Comparison of ENCODE assay signal across 27 cellular contexts in genomic region chr1:13435456-13435855, GRCh38. TPM values are rescaled to one million over a fixed set of nuclear protein-coding genes. Genes with fewer than 3 reads are reported as not detected.
DNase-seq lines count a peak whose midpoint lies in the region; ATAC-seq, FAIRE-seq and TF ChIP-seq lines count a peak whose summit lies in the region.
"Had no signal": no experiment of that assay in that cellular context is flagged by ENCODE, and none has a peak within 500 bp of the region (broad histone marks: within the 10 kb centered on the region; RNA-seq: fewer than 3 reads in every experiment).

No MANE protein-coding gene starts in this region.

- H3K27ac Mint-ChIP-seq in endothelial cell (ENCODE audit: unreplicated experiment): no peak overlapping the region
- H3K27ac Mint-ChIP-seq: CD4-positive, CD25-positive, alpha-beta regulatory T cell; CD8-positive, alpha-beta memory T cell; HFFc6 had no signal

- H3K4me3 ChIP-seq in HEK293 (ENCODE audit: low read depth, low read length): no peak overlapping the region
- no peak overlapping the region for H3K4me3 ChIP-seq in K562
- no peak overlapping the region for H3K4me3 ChIP-seq in gastrocnemius medialis
- no peak overlapping the region for H3K4me3 ChIP-seq in HepG2 (replicated peaks in 1 of 3; ENCODE audit: insufficient read depth in 1 of 3, low read depth in 2 of 3, low read length in 3 of 3)
- H3K4me3 ChIP-seq: GM23248, HAP-1 had no signal

- H3K4me3 Mint-ChIP-seq in endothelial cell (ENCODE audit: unreplicated experiment): no peak overlapping the region
- H3K4me3 Mint-ChIP-seq: CD4-positive, CD25-positive, alpha-beta regulatory T cell; CD8-positive, alpha-beta memory T cell; HFFc6 had no signal

- peaks cover 2% of the 10 kb centered on the region for H3K27me3 Mint-ChIP-seq in endothelial cell (ENCODE audit: unreplicated experiment)
- H3K27me3 Mint-ChIP-seq: CD4-positive, CD25-positive, alpha-beta regulatory T cell had no signal

- TF ChIP-seq EP300 in K562 (IDR thresholded peaks at IDR 0.05; ENCODE audit: low read length) (no peak), HepG2 (IDR thresholded peaks at IDR 0.05; ENCODE audit: low read depth in 2 of 2, low read length in 2 of 2) (no peak), HepG2 (CRISPR knock-in tag; IDR thresholded peaks at IDR 0.05; ENCODE audit: borderline replicate concordance) (no peak)

- DNase-seq in HEK293T (ENCODE audit: extremely low spot score) (no peak), K562 (ENCODE audit: extremely low read depth in 1 of 4, low spot score in 3 of 4) (no peak), gastrocnemius medialis (no peak), endothelial cell (ENCODE audit: low spot score) (no peak), SKM-1 (lab: John Stamatoyannopoulos, UW; ENCODE audit: unreplicated experiment) (no peak), HepG2 (ENCODE audit: low spot score) (no peak)
- DNase-seq: ACHN; BE2C; C1 segment of cervical spinal cord; CD4-positive, CD25-positive, alpha-beta regulatory T cell; CD8-positive, alpha-beta memory T cell; COR-L47; DMS153; DMS79; GDM1; GM23248; HFFc6; IMR-90; KBM-7 had no signal

- POLR2A ChIA-PET in HEK293 (lab: Yijun Ruan, JAX) (interaction anchor here (0.7 kb wide), 1 partner anchor 9 kb away, joined by 3 read pairs; no protein-coding TSS in a partner anchor), HEK293T (lab: Yijun Ruan, JAX) (no interaction called here), K562 (lab: Yijun Ruan, JAX) (no interaction called here), HepG2 (lab: Yijun Ruan, JAX) (no interaction called here)

- no peak for FAIRE-seq in K562 (lab: Jason Lieb, UNC)
- no peak for FAIRE-seq in HepG2 (lab: Jason Lieb, UNC)
- FAIRE-seq: A204.1, GM12892, GM18507 had no signal

- H3K27ac ChIP-seq in HEK293 (ENCODE audit: extremely low read depth, low read depth, low read length): no peak overlapping the region
- no peak overlapping the region for H3K27ac ChIP-seq in K562 (ENCODE audit: extremely low read depth, low read depth, low read length)
- no peak overlapping the region for H3K27ac ChIP-seq in gastrocnemius medialis
- no peak overlapping the region for H3K27ac ChIP-seq in HepG2 (ENCODE audit: extremely low read length, insufficient read depth, low read length)
- H3K27ac ChIP-seq: GM23248 had no signal

- WGBS in K562 (ENCODE audit: insufficient coverage, low coverage, missing lambda C conversion rate): 0% methylated on average over 3 of the region's 3 CpGs
- WGBS in HepG2 (ENCODE audit: low lambda C conversion rate): 35% methylated on average over 3 of the region's 3 CpGs

- CTCF ChIA-PET in HEK293 (lab: Yijun Ruan, JAX) (interaction anchor here (0.6 to 1.1 kb wide), 4 partner anchors 325 to 776 kb away, joined by 3 to 4 read pairs (median 3); no protein-coding TSS in a partner anchor), HEK293T (lab: Yijun Ruan, JAX) (interaction anchor here (0.6 to 0.7 kb wide), 2 partner anchors 21 to 323 kb away, joined by 3 to 5 read pairs; no protein-coding TSS in a partner anchor), K562 (lab: Yijun Ruan, JAX; ENCODE audit: low intra/inter-chr PET ratio) (interaction anchor here (0.6 kb wide), 1 partner anchor 245 kb away, joined by 4 read pairs; no protein-coding TSS in a partner anchor), HepG2 (lab: Yijun Ruan, JAX; ENCODE audit: low intra/inter-chr PET ratio, low total read pairs) (no interaction called here)

- BruUV-seq in K562 (replicated peaks; lab: Mats Ljungman, UMichigan): no TSS peak
- BruUV-seq in HepG2 (replicated peaks; lab: Mats Ljungman, UMichigan): no TSS peak

- H4K20me1 ChIP-seq in K562 (replicated peaks; ENCODE audit: control insufficient read depth, insufficient read depth, low read length): no peaks in the 10 kb centered on the region
- no peaks in the 10 kb centered on the region for H4K20me1 ChIP-seq in HepG2 (ENCODE audit: insufficient read depth, low read length)

- H3K79me2 ChIP-seq in K562 (ENCODE audit: control insufficient read depth, insufficient read depth, low read length) (no peaks in the 10 kb centered on the region), HepG2 (ENCODE audit: insufficient read depth, low read length) (no peaks in the 10 kb centered on the region)

- TF ChIP-seq RAD21 in K562 (CRISPR knock-in tag; conservative IDR thresholded peaks at IDR 0.05 in 1 of 2, IDR thresholded peaks at IDR 0.05 in 1 of 2) (no peak), HepG2 (CRISPR knock-in tag; IDR thresholded peaks at IDR 0.05) (no peak)

- H3K27me3 ChIP-seq in K562 (ENCODE audit: control insufficient read depth in 2 of 2, insufficient read depth in 2 of 2, low read length in 2 of 2) (peaks cover 0 to 24% of the 10 kb centered on the region in 2 experiments; a peak in 3 of 5 replicates), gastrocnemius medialis (no peaks in the 10 kb centered on the region), HepG2 (ENCODE audit: control insufficient read depth in 1 of 2, insufficient read depth in 2 of 2, low read length in 2 of 2) (peaks cover 0 to 9% of the 10 kb centered on the region in 2 experiments; a peak in 1 of 5 replicates)
- H3K27me3 ChIP-seq: BE2C had no signal

- TF ChIP-seq CTCF in HEK293 (tag by site-specific recombination; IDR thresholded peaks at IDR 0.05) (no peak), K562 (IDR thresholded peaks at IDR 0.05 in 2 of 3, conservative IDR thresholded peaks at IDR 0.05 in 1 of 3; ENCODE audit: insufficient read depth in 2 of 3, low read depth in 1 of 3, low read length in 3 of 3) (no peak), gastrocnemius medialis (IDR thresholded peaks at IDR 0.05 in 4 of 5, conservative IDR thresholded peaks at IDR 0.05 in 1 of 5) (no peak), endothelial cell (IDR thresholded peaks at IDR 0.05; ENCODE audit: unreplicated experiment) (no peak), HepG2 (CRISPR knock-in tag; IDR thresholded peaks at IDR 0.05) (no peak)

- intact Hi-C loops in K562 (cut with micrococcal nuclease): no loop called here
- intact Hi-C loops in gastrocnemius medialis (cut with DNase I; ENCODE audit: low total_unique reads): no loop called here
- intact Hi-C loops in HepG2 (cut with micrococcal nuclease; ENCODE audit: unreplicated experiment): no loop called here

- TF ChIP-seq POLR2A in K562 (conservative IDR thresholded peaks at IDR 0.05): no peak
- TF ChIP-seq POLR2A in gastrocnemius medialis (IDR thresholded peaks at IDR 0.05): no peak
- TF ChIP-seq POLR2A in HepG2 (IDR thresholded peaks at IDR 0.05; ENCODE audit: insufficient read depth in 1 of 2, low read depth in 2 of 2, low read length in 2 of 2): no peak

- H3K4me2 ChIP-seq in K562 (ENCODE audit: insufficient read depth, low read length): no peak overlapping the region
- no peak overlapping the region for H3K4me2 ChIP-seq in HepG2 (ENCODE audit: low read depth, low read length)

- H3K9me3 ChIP-seq in HEK293 (ENCODE audit: control insufficient read depth, insufficient read depth, low read depth, low read length): no peaks in the 10 kb centered on the region
- no peaks in the 10 kb centered on the region for H3K9me3 ChIP-seq in K562 (replicated peaks; ENCODE audit: control insufficient read depth, insufficient read depth, low read depth, low read length)
- no peaks in the 10 kb centered on the region for H3K9me3 ChIP-seq in gastrocnemius medialis
- H3K9me3 ChIP-seq in HepG2 (ENCODE audit: low read length): no peaks in the 10 kb centered on the region
- H3K9me3 ChIP-seq: BE2C, HAP-1 had no signal

- ATAC-seq in K562 (no peak), gastrocnemius medialis (peak; percentile 68 to 82), HepG2 (no peak)

- no peak overlapping the region for H2AFZ ChIP-seq in K562 (ENCODE audit: low read depth, low read length)
- H2AFZ ChIP-seq in HepG2 (ENCODE audit: low read length): no peak overlapping the region
- H2AFZ ChIP-seq: GM23248 had no signal

- no peaks in the 10 kb centered on the region for H3K4me1 Mint-ChIP-seq in endothelial cell (ENCODE audit: unreplicated experiment)
- H3K4me1 Mint-ChIP-seq: CD4-positive, CD25-positive, alpha-beta regulatory T cell; CD8-positive, alpha-beta memory T cell had no signal

- in situ Hi-C loops in K562 (cut with MboI) (no loop called here), gastrocnemius medialis (cut with MboI; ENCODE audit: low sequenced_read_pairs in 4 of 4) (no loop called here), HepG2 (cut with HindIII; ENCODE audit: extremely low pct_ligation_motif_present, low pct_unique_long_range_greater_than_20kb) (no loop called here)

- peaks cover 32% of the 10 kb centered on the region for H3K9me3 Mint-ChIP-seq in endothelial cell (ENCODE audit: unreplicated experiment)

- no peaks in the 10 kb centered on the region for H3K9me1 ChIP-seq in K562 (ENCODE audit: control insufficient read depth, insufficient read depth, low read length)

- no peaks in the 10 kb centered on the region for H3K4me1 ChIP-seq in HEK293 (ENCODE audit: control insufficient read depth, insufficient read depth, low read length)
- peaks cover 0 to 4% of the 10 kb centered on the region in 2 experiments; a peak in 1 of 5 replicates for H3K4me1 ChIP-seq in K562 (replicated peaks in 1 of 2; ENCODE audit: control insufficient read depth in 2 of 2, insufficient read depth in 2 of 2, low read length in 2 of 2)
- peaks cover 8 to 21% of the 10 kb centered on the region in 2 donors for H3K4me1 ChIP-seq in gastrocnemius medialis
- no peaks in the 10 kb centered on the region for H3K4me1 ChIP-seq in HepG2 (ENCODE audit: insufficient read depth, low read length)
- H3K4me1 ChIP-seq: BE2C, HAP-1 had no signal

- H3K36me3 ChIP-seq in HEK293 (ENCODE audit: control insufficient read depth in 2 of 2, insufficient read depth in 1 of 2, low read length in 2 of 2) (no peaks in the 10 kb centered on the region), K562 (ENCODE audit: control insufficient read depth, insufficient read depth, low read length) (no peaks in the 10 kb centered on the region), gastrocnemius medialis (no peaks in the 10 kb centered on the region), HepG2 (replicated peaks in 1 of 2; ENCODE audit: control insufficient read depth in 1 of 2, insufficient read depth in 2 of 2, low read length in 2 of 2) (no peaks in the 10 kb centered on the region)
- H3K36me3 ChIP-seq: BE2C, HAP-1 had no signal

- H3K9ac ChIP-seq in K562 (ENCODE audit: insufficient read depth in 1 of 2, low read depth in 2 of 2, low read length in 2 of 2): no peak overlapping the region
- H3K9ac ChIP-seq in HepG2 (ENCODE audit: insufficient read depth, low read depth, low read length): no peak overlapping the region
- H3K9ac ChIP-seq: GM23248 had no signal

- H3K36me3 Mint-ChIP-seq in endothelial cell (ENCODE audit: low read depth, unreplicated experiment): peaks cover 10% of the 10 kb centered on the region
- H3K36me3 Mint-ChIP-seq: CD4-positive, CD25-positive, alpha-beta regulatory T cell; CD8-positive, alpha-beta memory T cell had no signal

RNA-seq across cellular contexts. Expression of gene PRAMEF20, which starts 25.2 kb away (rescaled TPM):
- not detected in 2 replicates for total RNA-seq in K562 (2011; cell fraction: chromatin; rRNA removed; ENCODE audit: low replicate concordance)
- total RNA-seq in K562 (2011; cell fraction: nucleolus; rRNA removed): not detected in 2 replicates
- total RNA-seq in K562 (2011; cell fraction: nucleoplasm; rRNA removed): not detected in 2 replicates
- total RNA-seq in K562 (2014; rRNA removed) (not detected in 2 replicates), K562 (2014; rRNA removed; fragmentation: Illumina TruSeq; extraction: Trizol) (not detected in 2 replicates), K562 (2015; rRNA removed; fragmentation: Illumina TruSeq; extraction: Trizol) (not detected in 2 replicates), K562 (2021) (not detected in 2 replicates), gastrocnemius medialis (not detected), endothelial cell (ENCODE audit: unreplicated experiment) (not detected), HepG2 (2016; rRNA removed; fragmentation: Illumina TruSeq; extraction: Trizol) (not detected in 2 replicates)
- polyA plus RNA-seq in K562 (2011; rRNA removed) (not detected in 2 replicates), K562 (2014; fragmentation: Illumina TruSeq; extraction: Trizol) (not detected in 2 replicates), K562 (2014; fragmentation: Nextera tagmentation; extraction: Ambion mirVana) (not detected), K562 (2014; rRNA removed) (not detected in 2 replicates), HepG2 (2011; rRNA removed) (not detected in 2 replicates)
- not detected in 2 replicates for polyA plus RNA-seq in K562 (2011; cell fraction: cytosol; rRNA removed)
- polyA plus RNA-seq in K562 (2011; cell fraction: nucleus; rRNA removed): not detected in 2 replicates
- not detected in 2 replicates for polyA plus RNA-seq in K562 (2012)
- polyA minus RNA-seq in K562 (2011; rRNA and poly(A)+ RNA removed): not detected in 2 replicates
- not detected in 2 replicates for polyA minus RNA-seq in K562 (2011; cell fraction: cytosol; rRNA and poly(A)+ RNA removed)
- not detected in 2 replicates for polyA minus RNA-seq in K562 (2011; cell fraction: nucleus; rRNA and poly(A)+ RNA removed)
- not detected in 2 replicates for total RNA-seq in HepG2 (2016; cell fraction: cytosol; rRNA removed; fragmentation: Illumina TruSeq; extraction: Trizol; ENCODE audit: low read depth)
- total RNA-seq in HepG2 (2016; cell fraction: insoluble cytoplasmic fraction; rRNA removed; fragmentation: Illumina TruSeq; extraction: Trizol): not detected in 2 replicates
- total RNA-seq in HepG2 (2016; cell fraction: membrane; rRNA removed; fragmentation: Illumina TruSeq; extraction: Trizol): not detected in 2 replicates
- total RNA-seq in HepG2 (2016; cell fraction: nucleus; rRNA removed; fragmentation: Illumina TruSeq; extraction: Trizol): not detected in 2 replicates
- not detected in 2 replicates for polyA plus RNA-seq in HepG2 (2011; cell fraction: cytosol; rRNA removed)
- not detected in 2 replicates for polyA plus RNA-seq in HepG2 (2011; cell fraction: nucleus; rRNA removed)
- polyA plus RNA-seq in HepG2 (2012): not detected in 2 replicates
- polyA plus RNA-seq in HepG2 (2016; cell fraction: cytosol; fragmentation: Illumina TruSeq; extraction: Trizol; ENCODE audit: low read depth): not detected in 2 replicates
- not detected in 2 replicates for polyA plus RNA-seq in HepG2 (2016; cell fraction: insoluble cytoplasmic fraction; fragmentation: Illumina TruSeq; extraction: Trizol; ENCODE audit: low read depth)
- polyA plus RNA-seq in HepG2 (2016; cell fraction: membrane; fragmentation: Illumina TruSeq; extraction: Trizol; ENCODE audit: low read depth): not detected in 2 replicates
- not detected in 2 replicates for polyA plus RNA-seq in HepG2 (2016; cell fraction: nucleus; fragmentation: Illumina TruSeq; extraction: Trizol; ENCODE audit: insufficient read depth, low read depth)
- not detected in 2 replicates for polyA minus RNA-seq in HepG2 (2011; rRNA and poly(A)+ RNA removed; ENCODE audit: low replicate concordance)
- not detected in 2 replicates for polyA minus RNA-seq in HepG2 (2011; cell fraction: cytosol; rRNA and poly(A)+ RNA removed)
- not detected in 2 replicates for polyA minus RNA-seq in HepG2 (2011; cell fraction: nucleus; rRNA and poly(A)+ RNA removed)
- total RNA-seq: CD4-positive, CD25-positive, alpha-beta regulatory T cell; CD8-positive, alpha-beta memory T cell; Daoy; GM23248; H4; HFFc6; HT1080; IMR-90 had no signal
- polyA plus RNA-seq: CD4-positive, CD25-positive, alpha-beta regulatory T cell; CD8-positive, alpha-beta memory T cell; GM23248; IMR-90 had no signal

RNA-seq across cellular contexts. Expression of gene PRAMEF17, which starts 46.0 kb away (rescaled TPM):
- total RNA-seq in K562 (2011; cell fraction: chromatin; rRNA removed; ENCODE audit: low replicate concordance): not detected in 2 replicates
- not detected in 2 replicates for total RNA-seq in K562 (2011; cell fraction: nucleolus; rRNA removed)
- not detected in 2 replicates for total RNA-seq in K562 (2011; cell fraction: nucleoplasm; rRNA removed)
- total RNA-seq in K562 (2014; rRNA removed): not detected in 2 replicates
- not detected in 2 replicates for total RNA-seq in K562 (2014; rRNA removed; fragmentation: Illumina TruSeq; extraction: Trizol)
- not detected in 2 replicates for total RNA-seq in K562 (2015; rRNA removed; fragmentation: Illumina TruSeq; extraction: Trizol)
- total RNA-seq in K562 (2021): not detected in 2 replicates
- polyA plus RNA-seq in K562 (2011; rRNA removed): not detected in 2 replicates
- polyA plus RNA-seq in K562 (2011; cell fraction: cytosol; rRNA removed): not detected in 2 replicates
- not detected in 2 replicates for polyA plus RNA-seq in K562 (2011; cell fraction: nucleus; rRNA removed)
- not detected in 2 replicates for polyA plus RNA-seq in K562 (2012)
- polyA plus RNA-seq in K562 (2014; fragmentation: Illumina TruSeq; extraction: Trizol): not detected in 2 replicates
- polyA plus RNA-seq in K562 (2014; fragmentation: Nextera tagmentation; extraction: Ambion mirVana): not detected
- not detected in 2 replicates for polyA plus RNA-seq in K562 (2014; rRNA removed)
- not detected in 2 replicates for polyA minus RNA-seq in K562 (2011; rRNA and poly(A)+ RNA removed)
- not detected in 2 replicates for polyA minus RNA-seq in K562 (2011; cell fraction: cytosol; rRNA and poly(A)+ RNA removed)
- polyA minus RNA-seq in K562 (2011; cell fraction: nucleus; rRNA and poly(A)+ RNA removed): not detected in 2 replicates
- not detected for total RNA-seq in gastrocnemius medialis
- total RNA-seq in endothelial cell (ENCODE audit: unreplicated experiment): not detected
- total RNA-seq in HepG2 (2016; rRNA removed; fragmentation: Illumina TruSeq; extraction: Trizol): not detected in 2 replicates
- not detected in 2 replicates for total RNA-seq in HepG2 (2016; cell fraction: cytosol; rRNA removed; fragmentation: Illumina TruSeq; extraction: Trizol; ENCODE audit: low read depth)
- total RNA-seq in HepG2 (2016; cell fraction: insoluble cytoplasmic fraction; rRNA removed; fragmentation: Illumina TruSeq; extraction: Trizol): not detected in 2 replicates
- total RNA-seq in HepG2 (2016; cell fraction: membrane; rRNA removed; fragmentation: Illumina TruSeq; extraction: Trizol): not detected in 2 replicates
- not detected in 2 replicates for total RNA-seq in HepG2 (2016; cell fraction: nucleus; rRNA removed; fragmentation: Illumina TruSeq; extraction: Trizol)
- polyA plus RNA-seq in HepG2 (2011; rRNA removed): not detected in 2 replicates
- polyA plus RNA-seq in HepG2 (2011; cell fraction: cytosol; rRNA removed): not detected in 2 replicates
- not detected in 2 replicates for polyA plus RNA-seq in HepG2 (2011; cell fraction: nucleus; rRNA removed)
- not detected in 2 replicates for polyA plus RNA-seq in HepG2 (2012)
- not detected in 2 replicates for polyA plus RNA-seq in HepG2 (2016; cell fraction: cytosol; fragmentation: Illumina TruSeq; extraction: Trizol; ENCODE audit: low read depth)
- polyA plus RNA-seq in HepG2 (2016; cell fraction: insoluble cytoplasmic fraction; fragmentation: Illumina TruSeq; extraction: Trizol; ENCODE audit: low read depth): not detected in 2 replicates
- not detected in 2 replicates for polyA plus RNA-seq in HepG2 (2016; cell fraction: membrane; fragmentation: Illumina TruSeq; extraction: Trizol; ENCODE audit: low read depth)
- polyA plus RNA-seq in HepG2 (2016; cell fraction: nucleus; fragmentation: Illumina TruSeq; extraction: Trizol; ENCODE audit: insufficient read depth, low read depth): not detected in 2 replicates
- not detected in 2 replicates for polyA minus RNA-seq in HepG2 (2011; rRNA and poly(A)+ RNA removed; ENCODE audit: low replicate concordance)
- not detected in 2 replicates for polyA minus RNA-seq in HepG2 (2011; cell fraction: cytosol; rRNA and poly(A)+ RNA removed)
- not detected in 2 replicates for polyA minus RNA-seq in HepG2 (2011; cell fraction: nucleus; rRNA and poly(A)+ RNA removed)
- total RNA-seq: CD4-positive, CD25-positive, alpha-beta regulatory T cell; CD8-positive, alpha-beta memory T cell; Daoy; GM23248; H4; HFFc6; HT1080; IMR-90 had no signal
- polyA plus RNA-seq: CD4-positive, CD25-positive, alpha-beta regulatory T cell; CD8-positive, alpha-beta memory T cell; GM23248; IMR-90 had no signal

Comparison
In these comparisons a context has a peak if more than half of its experiments do, and no peak if none do; other contexts are left out.
1. ATAC-seq: peak in gastrocnemius medialis (2 of 2); none in K562 (single experiment) and HepG2 (single experiment).